Comparison of ENCODE assay signal across 8 cellular contexts in genomic region chr15:42495361-42496212, GRCh38. TPM values are rescaled to one million over a fixed set of nuclear protein-coding genes. Genes with fewer than 3 reads are reported as not detected.
DNase-seq lines count a peak whose midpoint lies in the region; ATAC-seq and TF ChIP-seq lines count a peak whose summit lies in the region.

Gene SNAP23 (plus strand): TSS chr15:42495634. CDS start chr15:42511847, 16,213 bp downstream.

- peaks cover 0 to 6% (median 0%) of the 10 kb centered on the region in 6 donors for H3K36me3 ChIP-seq in spleen

- TF ChIP-seq POLR2A in GM18951 (IDR thresholded peaks at IDR 0.05; ENCODE audit: extremely low read depth, insufficient read depth, insufficient read length) (peak; percentile 82), spleen (IDR thresholded peaks at IDR 0.05) (peak; percentile 34 to 80 (median 60))

- WGBS in spleen, 5 donors: 0 to 1% (median 0%) methylated on average over 37 to 43 of the region's 43 CpGs

- peak; percentile 72 for ATAC-seq in HG03196 (IDR thresholded peaks at IDR 0.05; ENCODE audit: unreplicated experiment)

- no peaks in the 10 kb centered on the region; the same call in 1 of the 2 replicates for H3K9me3 ChIP-seq in AG04450 (ENCODE audit: control insufficient read depth, insufficient read depth, low read length)
- H3K9me3 ChIP-seq in spleen: no peaks in the 10 kb centered on the region

- in situ Hi-C loops in GM18951 (cut with MboI; ENCODE audit: low sequenced_read_pairs, unreplicated experiment): no loop called here

- intact Hi-C loops in spleen (cut with DNase I; ENCODE audit: low total_unique reads): no loop called here

- POLR2A ChIA-PET in AG04450 (lab: Yijun Ruan, JAX): interaction anchor here (0.7 to 2.4 kb wide), 10 partner anchors 10 to 626 kb away, joined by 3 to 16 read pairs (median 5); partner anchors contain the start of genes GANC, HAUS2, LRRC57 and STARD9

- TF ChIP-seq CTCF in AG04450 (IDR thresholded peaks at IDR 0.05; ENCODE audit: low read depth, low read length): no peak
- no peak for TF ChIP-seq CTCF in spleen (IDR thresholded peaks at IDR 0.05 in 8 of 11, conservative IDR thresholded peaks at IDR 0.05 in 3 of 11)

- peak within 1 kb of the TSS; percentile 91 for H3K27ac ChIP-seq in AG04450 (ENCODE audit: low read depth, low read length)
- H3K27ac ChIP-seq in spleen: peak within 1 kb of the TSS; percentile 87 to 96 (median 94)

- peak within 1 kb of the TSS; percentile 90 for H3K4me3 ChIP-seq in AG04450 (ENCODE audit: low read depth, low read length)
- H3K4me3 ChIP-seq in spleen: peak within 1 kb of the TSS; percentile 54 to 95 (median 74)

- DNase-seq in AG04450 (ENCODE audit: low read depth, low spot score): peak; percentile 91
- peak; percentile 20 to 80 for DNase-seq in NCI-H446 (lab: John Stamatoyannopoulos, UW)
- peak; percentile 73 for DNase-seq in activated CD4-positive, CD25-positive, alpha-beta regulatory T cell treated with anti-CD3 and anti-CD28 coated beads, Interleukin-2, amount 50 U/mL, for 16 hours (ENCODE audit: low read depth, low spot score)
- peak; percentile 81 for DNase-seq in central memory CD4-positive, alpha-beta T cell
- DNase-seq in inferior parietal cortex (ENCODE audit: extremely low spot score): peak; percentile 90
- DNase-seq in spleen: peak; percentile 98

- CTCF ChIA-PET in AG04450 (lab: Charles Lee): no interaction called here

- no peaks in the 10 kb centered on the region for H3K27me3 ChIP-seq in AG04450 (ENCODE audit: control insufficient read depth, insufficient read depth, low read length)
- no peaks in the 10 kb centered on the region for H3K27me3 ChIP-seq in spleen (replicated peaks in 1 of 7)

- peaks cover 63 to 92% (median 86%) of the 10 kb centered on the region in 6 donors for H3K4me1 ChIP-seq in spleen

RNA-seq across cellular contexts. Expression of gene SNAP23, which starts in this region (rescaled TPM):
- polyA plus RNA-seq in AG04450 (2011; rRNA removed): 65.9 and 83.7 TPM in 2 replicates
- polyA minus RNA-seq in AG04450 (2011; rRNA and poly(A)+ RNA removed): 33.1 and 41.8 TPM in 2 replicates
- total RNA-seq in spleen: 100 to 1,000 TPM in 6 of 7 donors, 10 to 100 TPM in 1; 98.8 to 151 (median 115) TPM
- 10 to 100 TPM; 60.8 to 79.9 (median 66.7) TPM for polyA plus RNA-seq in spleen

Comparison
In these comparisons a context has a peak if more than half of its experiments do, and no peak if none do; other contexts are left out.
1. Peak in every context shown above with its lines: DNase-seq, ATAC-seq, H3K4me3 ChIP-seq and H3K27ac ChIP-seq.